Comparison of ENCODE assay signal across 6 cellular contexts in genomic region chr4:69835766-69836165, GRCh38. TPM values are rescaled to one million over a fixed set of nuclear protein-coding genes. Genes with fewer than 3 reads are reported as not detected.
"Had no signal": no experiment of that assay in that cellular context is flagged by ENCODE, and none has a peak within 500 bp of the region (broad histone marks: within the 10 kb centered on the region; RNA-seq: fewer than 3 reads in every experiment).

No MANE protein-coding gene starts in this region.

- ATAC-seq: GM23338 had no signal

- H3K9me3 Mint-ChIP-seq: GM23338, H9 had no signal

- H3K4me3 Mint-ChIP-seq: GM23338, H9 had no signal

- H3K27ac Mint-ChIP-seq: GM23338, H9 had no signal

- H2AFZ ChIP-seq: GM23338 had no signal

- DNase-seq: H9, HCEC 1CT, IMR-90 had no signal

- H3K4me3 ChIP-seq: GM23338 had no signal

- H3K4me2 ChIP-seq: GM23338 had no signal

RNA-seq across cellular contexts. Expression of gene SULT1E1, which starts 24.2 kb away (rescaled TPM):
- total RNA-seq: GM23338, H1, H9, HT-29, IMR-90 had no signal
- polyA plus RNA-seq: GM23338, H1, IMR-90 had no signal
